Comparison of ENCODE assay signal across 8 cellular contexts in the genomic region with DNA sequence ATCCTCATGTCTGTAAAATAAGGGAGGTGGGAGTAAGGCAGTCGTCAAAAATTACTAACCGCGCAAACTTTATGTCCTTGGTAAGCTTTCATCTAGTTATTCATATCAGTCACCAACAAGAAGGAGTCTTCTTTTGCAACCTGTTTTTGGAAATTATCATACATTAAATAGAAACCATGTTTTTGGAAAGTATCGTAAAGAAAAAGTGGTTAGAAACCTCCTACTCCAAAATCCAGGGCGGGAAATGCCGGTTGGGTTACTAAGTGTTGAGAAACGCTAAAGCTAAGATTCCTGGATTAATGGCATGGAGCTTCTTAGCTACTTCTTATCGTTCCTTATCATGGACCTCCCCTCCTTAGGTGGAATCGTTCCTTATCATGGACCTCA. TPM values are rescaled to one million over a fixed set of nuclear protein-coding genes. Genes with fewer than 3 reads are reported as not detected.
DNase-seq lines count a peak whose midpoint lies in the region; ATAC-seq and TF ChIP-seq lines count a peak whose summit lies in the region.

No MANE protein-coding gene starts in this region.

- H3K27ac ChIP-seq in SU-DHL-6 (ENCODE audit: low read depth, low read length) = no peak overlapping the region

- H3K27ac Mint-ChIP-seq in stimulated activated effector memory CD8-positive, alpha-beta T cell treated with anti-CD3 and anti-CD28 coated beads, Interleukin-12 subunit alpha, Interleukin-12 subunit beta, amount 100 ng/mL, for 72 hours = peak overlapping the region; percentile 81

- H2AFZ ChIP-seq in SU-DHL-6 (ENCODE audit: low read depth, low read length, severe bottlenecking) = peak overlapping the region; percentile 99

- no peaks in the 10 kb centered on the region for H3F3A ChIP-seq in SU-DHL-6 (ENCODE audit: insufficient read depth)

- H4K20me1 ChIP-seq in SU-DHL-6 (ENCODE audit: low read depth, low read length) = no peaks in the 10 kb centered on the region

- peak overlapping the region; percentile 55 for H3K4me2 ChIP-seq in SU-DHL-6 (ENCODE audit: low read depth, low read length, poor library complexity, severe bottlenecking)

- peak overlapping the region; percentile 70 for H3K4me3 ChIP-seq in SU-DHL-6 (ENCODE audit: insufficient read depth, low read length, poor library complexity, severe bottlenecking)

- no peaks in the 10 kb centered on the region for H3K9me3 Mint-ChIP-seq in stimulated activated effector memory CD8-positive, alpha-beta T cell treated with anti-CD3 and anti-CD28 coated beads, Interleukin-12 subunit alpha, Interleukin-12 subunit beta, amount 100 ng/mL, for 72 hours

- no peaks in the 10 kb centered on the region for H3K9me2 ChIP-seq in SU-DHL-6 (replicated peaks; ENCODE audit: insufficient read depth, low read length)

- no peaks in the 10 kb centered on the region for H3K36me3 ChIP-seq in SU-DHL-6 (ENCODE audit: low read length)

- H3K9ac ChIP-seq in SU-DHL-6 (ENCODE audit: low read length) = peak overlapping the region; percentile 51

- H3K4me3 Mint-ChIP-seq in stimulated activated effector memory CD8-positive, alpha-beta T cell treated with anti-CD3 and anti-CD28 coated beads, Interleukin-12 subunit alpha, Interleukin-12 subunit beta, amount 100 ng/mL, for 72 hours = peak overlapping the region; percentile 81

- no peaks in the 10 kb centered on the region for H3K36me3 Mint-ChIP-seq in stimulated activated effector memory CD8-positive, alpha-beta T cell treated with anti-CD3 and anti-CD28 coated beads, Interleukin-12 subunit alpha, Interleukin-12 subunit beta, amount 100 ng/mL, for 72 hours

- no peaks in the 10 kb centered on the region for H3K27me3 ChIP-seq in SU-DHL-6 (ENCODE audit: low read length)

- no peak for TF ChIP-seq CTCF in SU-DHL-6 (IDR thresholded peaks at IDR 0.05; ENCODE audit: insufficient read depth, low read length, poor library complexity, severe bottlenecking)

- no peaks in the 10 kb centered on the region for H3K9me3 ChIP-seq in SU-DHL-6 (ENCODE audit: insufficient read depth, low read length)

- ATAC-seq in stimulated activated effector memory CD8-positive, alpha-beta T cell treated with anti-CD3 and anti-CD28 coated beads, Interleukin-12 subunit alpha, Interleukin-12 subunit beta, amount 100 ng/mL, for 72 hours = no peak

- DNase-seq in DMS 273 (lab: John Stamatoyannopoulos, UW; ENCODE audit: unreplicated experiment) (peak; percentile 34), DMS 273 treated with DMSO at 0.1 percent for 48 hours (lab: John Stamatoyannopoulos, UW) (no peak), foreskin melanocyte (peak; percentile 14), NCI-H2081 treated with DMSO at 0.1 percent for 48 hours (lab: John Stamatoyannopoulos, UW) (no peak), NCI-H1417 (lab: John Stamatoyannopoulos, UW) (no peak), dermis blood vessel endothelial cell (no peak)
- DNase-seq in stimulated activated effector memory CD8-positive, alpha-beta T cell treated with anti-CD3 and anti-CD28 coated beads, Interleukin-12 subunit alpha, Interleukin-12 subunit beta, amount 100 ng/mL, for 72 hours (ENCODE audit: low spot score in 2 of 2) = no peak

- H3K4me1 Mint-ChIP-seq in stimulated activated effector memory CD8-positive, alpha-beta T cell treated with anti-CD3 and anti-CD28 coated beads, Interleukin-12 subunit alpha, Interleukin-12 subunit beta, amount 100 ng/mL, for 72 hours = peaks cover 12% of the 10 kb centered on the region

- H3K79me2 ChIP-seq in SU-DHL-6 (ENCODE audit: insufficient read depth, low read length) = no peaks in the 10 kb centered on the region

RNA-seq across cellular contexts. Expression of gene BBS5, which starts 0.8 kb away (rescaled TPM):
- total RNA-seq in dermis blood vessel endothelial cell = 2.1 and 3.2 TPM in 2 replicates

RNA-seq across cellular contexts. Expression of gene KLHL41, which starts 29.4 kb away (rescaled TPM):
- 0.09 and 0.34 TPM in 2 replicates for total RNA-seq in dermis blood vessel endothelial cell

Comparison
In these comparisons a context has a peak if more than half of its experiments do, and no peak if none do; other contexts are left out.
1. DNase-seq: peak in DMS 273 (single experiment) and foreskin melanocyte (single experiment); none in DMS 273 treated with DMSO at 0.1 percent for 48 hours (single experiment), stimulated activated effector memory CD8-positive, alpha-beta T cell treated with anti-CD3 and anti-CD28 coated beads, Interleukin-12 subunit alpha, Interleukin-12 subunit beta, amount 100 ng/mL, for 72 hours (0 of 2), NCI-H2081 treated with DMSO at 0.1 percent for 48 hours (single experiment), NCI-H1417 (0 of 3) and dermis blood vessel endothelial cell (single experiment).